ENCODE assay signal across 13 cellular contexts in genomic region chr5:124395287-124395686, GRCh38.
A peak's percentile ranks its signal among the peaks of the same experiment; 100 is the strongest.
DNase-seq lines count a peak whose midpoint lies in the region; ATAC-seq and TF ChIP-seq lines count a peak whose summit lies in the region.
"Had no signal": no experiment of that assay in that cellular context is flagged by ENCODE, and none has a peak within 500 bp of the region (broad histone marks: within the 10 kb centered on the region; RNA-seq: fewer than 3 reads in every experiment).

No MANE protein-coding gene starts in this region.

- no peak overlapping the region for H3K9ac ChIP-seq in fibroblast of lung (ENCODE audit: insufficient read depth, low read length)

- no peak for TF ChIP-seq EP300 in Ishikawa (IDR thresholded peaks at IDR 0.05; ENCODE audit: borderline replicate concordance)

- H3K4me1 ChIP-seq in fibroblast of lung (ENCODE audit: control insufficient read depth, extremely low read depth, insufficient read depth, low read length): peaks cover 3% of the 10 kb centered on the region
- H3K4me1 ChIP-seq: body of pancreas, thyroid gland had no signal

- no peak for TF ChIP-seq CTCF in fibroblast of lung (conservative IDR thresholded peaks at IDR 0.05 in 1 of 2, IDR thresholded peaks at IDR 0.05 in 1 of 2; ENCODE audit: low read depth in 1 of 2, low read length in 2 of 2)

- H3K79me2 ChIP-seq in fibroblast of lung (ENCODE audit: control insufficient read depth, insufficient read depth, low read length): no peaks in the 10 kb centered on the region

- ATAC-seq in HG03039 (IDR thresholded peaks at IDR 0.05; ENCODE audit: unreplicated experiment): no peak
- ATAC-seq in HG03571 (IDR thresholded peaks at IDR 0.05; ENCODE audit: unreplicated experiment): no peak
- no peak for ATAC-seq in HG02938 (IDR thresholded peaks at IDR 0.05; ENCODE audit: unreplicated experiment)
- ATAC-seq: activated CD8-positive, alpha-beta T cell treated with anti-CD3 and anti-CD28 coated beads, Interleukin-2, amount 10 ng/mL, durations not matched to agents 7 days and 5 days; body of pancreas had no signal

- H3K4me3 ChIP-seq in fibroblast of lung (replicated peaks in 1 of 4; ENCODE audit: control extremely low read depth in 1 of 4, insufficient read depth in 1 of 4, low read depth in 3 of 4, low read length in 4 of 4): no peak overlapping the region
- H3K4me3 ChIP-seq: body of pancreas, thyroid gland had no signal

- DNase-seq in SHP77 treated with DMSO at 0.1 percent for 48 hours (lab: John Stamatoyannopoulos, UW) (peak; percentile 68), fibroblast of lung (ENCODE audit: low read depth in 2 of 2) (peak; percentile 5 to 50), nucleus accumbens (lab: John Stamatoyannopoulos, UW) (peak in 47 of 56 donors; percentile 4 to 77 (median 40)), LoVo (ENCODE audit: low spot score) (no peak)
- DNase-seq: activated CD8-positive, alpha-beta T cell treated with anti-CD3 and anti-CD28 coated beads, Interleukin-2, amount 10 ng/mL, durations not matched to agents 7 days and 5 days; AML-193; body of pancreas; foreskin fibroblast; thyroid gland had no signal

- H3K27me3 ChIP-seq in fibroblast of lung (ENCODE audit: control insufficient read depth, insufficient read depth, low read length): no peaks in the 10 kb centered on the region
- H3K27me3 ChIP-seq: body of pancreas, thyroid gland had no signal

- H3K4me2 ChIP-seq in fibroblast of lung (ENCODE audit: extremely low read depth, insufficient read depth, low read length): no peak overlapping the region

- no peak overlapping the region for H3K27ac ChIP-seq in fibroblast of lung (ENCODE audit: insufficient read depth, low read length)
- H3K27ac ChIP-seq: body of pancreas, thyroid gland had no signal

- H3K9me3 ChIP-seq in fibroblast of lung (ENCODE audit: control insufficient read depth, insufficient read depth, low read depth, low read length): no peaks in the 10 kb centered on the region
- H3K9me3 ChIP-seq: body of pancreas, thyroid gland had no signal

- H3K36me3 ChIP-seq in fibroblast of lung (ENCODE audit: control insufficient read depth, insufficient read depth, low read length): no peaks in the 10 kb centered on the region
- H3K36me3 ChIP-seq: thyroid gland had no signal

- TF ChIP-seq RAD21 in Ishikawa (IDR thresholded peaks at IDR 0.05; ENCODE audit: low read depth): no peak

- no peaks in the 10 kb centered on the region for H4K20me1 ChIP-seq in fibroblast of lung (ENCODE audit: control insufficient read depth, extremely low read depth, insufficient read depth, low read length)

- no peak overlapping the region for H2AFZ ChIP-seq in fibroblast of lung (ENCODE audit: low read length)

TF ChIP-seq in Ishikawa, 13 proteins besides CTCF, POLR2A, EP300 and RAD21:
- TF ChIP-seq USF1 (IDR thresholded peaks at IDR 0.05): no peak
- TF ChIP-seq REST (IDR thresholded peaks at IDR 0.05; ENCODE audit: low read depth): peak; percentile 25; the same call in 1 of the 2 replicates
- no peak for TF ChIP-seq ZBTB7A (IDR thresholded peaks at IDR 0.05; ENCODE audit: low read depth)
